ENCODE assay signal across 11 cellular contexts in genomic region chr15:47505712-47506542, GRCh38.
DNase-seq lines count a peak whose midpoint lies in the region; ATAC-seq and TF ChIP-seq lines count a peak whose summit lies in the region.
"Had no signal": no experiment of that assay in that cellular context is flagged by ENCODE, and none has a peak within 500 bp of the region (broad histone marks: within the 10 kb centered on the region; RNA-seq: fewer than 3 reads in every experiment).

No MANE protein-coding gene starts in this region.

- DNase-seq in G401 (ENCODE audit: low spot score) (peak; percentile 57), NCI-H345 (lab: John Stamatoyannopoulos, UW) (peak; percentile 82), chondrocyte (ENCODE audit: low spot score) (no peak), mesothelial cell of epicardium (ENCODE audit: low spot score in 2 of 2, unreplicated experiment in 2 of 2) (no peak), HUDEP-2 (lab: John Stamatoyannopoulos, UW; ENCODE audit: unreplicated experiment in 76 of 76) (no peak)
- DNase-seq in stimulated activated CD4-positive, alpha-beta T cell treated with anti-CD3 and anti-CD28 coated beads, Interleukin-4, amount 100 ng/mL, for 4 hours, result no peak
- DNase-seq: EL had no signal

- TF ChIP-seq CTCF in chondrocyte (IDR thresholded peaks at IDR 0.05) (no peak), mesothelial cell of epicardium (IDR thresholded peaks at IDR 0.05; ENCODE audit: unreplicated experiment) (no peak)

- ATAC-seq in GM19395 (IDR thresholded peaks at IDR 0.05; ENCODE audit: unreplicated experiment), result no peak
- no peak for ATAC-seq in GM21717 (IDR thresholded peaks at IDR 0.05; ENCODE audit: unreplicated experiment)
- ATAC-seq: GM23338 had no signal

- peak overlapping the region; percentile 39 for H3K27ac Mint-ChIP-seq in chondrocyte (ENCODE audit: unreplicated experiment)
- peak overlapping the region; percentile 44 for H3K27ac Mint-ChIP-seq in mesothelial cell of epicardium
- H3K27ac Mint-ChIP-seq: GM23338; stimulated activated naive CD8-positive, alpha-beta T cell treated with anti-CD3 and anti-CD28 coated beads, Interleukin-15, Interleukin-2, amounts not matched to agents 100 ng/mL and 50 ng/mL, for 24 hours had no signal

- H3K4me1 Mint-ChIP-seq in chondrocyte (ENCODE audit: low read depth) (peaks cover 26% of the 10 kb centered on the region), mesothelial cell of epicardium (peaks cover 29% of the 10 kb centered on the region)
- H3K4me1 Mint-ChIP-seq: GM23338 had no signal

- H3K27me3 Mint-ChIP-seq in chondrocyte (ENCODE audit: low read depth) (no peaks in the 10 kb centered on the region), mesothelial cell of epicardium (ENCODE audit: low read depth) (no peaks in the 10 kb centered on the region)
- H3K27me3 Mint-ChIP-seq: stimulated activated naive CD8-positive, alpha-beta T cell treated with anti-CD3 and anti-CD28 coated beads, Interleukin-15, Interleukin-2, amounts not matched to agents 100 ng/mL and 50 ng/mL, for 24 hours had no signal

- H3K9me3 Mint-ChIP-seq in chondrocyte (ENCODE audit: low read depth) (no peaks in the 10 kb centered on the region), mesothelial cell of epicardium (peaks cover 8% of the 10 kb centered on the region)

- in situ Hi-C loops in G401 (cut with HindIII; ENCODE audit: low sequenced_read_pairs), result no loop called here

- H3K36me3 Mint-ChIP-seq in chondrocyte (ENCODE audit: low read depth), result no peaks in the 10 kb centered on the region
- no peaks in the 10 kb centered on the region for H3K36me3 Mint-ChIP-seq in mesothelial cell of epicardium

- no peak overlapping the region for H3K4me3 Mint-ChIP-seq in chondrocyte (ENCODE audit: unreplicated experiment)
- no peak overlapping the region for H3K4me3 Mint-ChIP-seq in mesothelial cell of epicardium
- H3K4me3 Mint-ChIP-seq: GM23338; stimulated activated naive CD8-positive, alpha-beta T cell treated with anti-CD3 and anti-CD28 coated beads, Interleukin-15, Interleukin-2, amounts not matched to agents 100 ng/mL and 50 ng/mL, for 24 hours had no signal

Comparison
In these comparisons a context has a peak if more than half of its experiments do, and no peak if none do; other contexts are left out.
1. DNase-seq: peak in G401 (single experiment) and NCI-H345 (single experiment); none in chondrocyte (single experiment), mesothelial cell of epicardium (0 of 2), HUDEP-2 (0 of 76) and stimulated activated CD4-positive, alpha-beta T cell treated with anti-CD3 and anti-CD28 coated beads, Interleukin-4, amount 100 ng/mL, for 4 hours (0 of 2).